ENCODE assay signal across 21 cellular contexts in genomic region chr14:105365101-105365500, GRCh38. TPM values are rescaled to one million over a fixed set of nuclear protein-coding genes. Genes with fewer than 3 reads are reported as not detected.
"Had no signal": no experiment of that assay in that cellular context is flagged by ENCODE, and none has a peak within 500 bp of the region (broad histone marks: within the 10 kb centered on the region; RNA-seq: fewer than 3 reads in every experiment).

No MANE protein-coding gene starts in this region.

- H3K27ac Mint-ChIP-seq: memory B cell, naive B cell, nephron had no signal

- H3K4me3 ChIP-seq: hepatocyte, lower lobe of right lung had no signal

- H3K27ac ChIP-seq: hepatocyte, left ventricle myocardium inferior, lower lobe of right lung, parathyroid adenoma, prostate gland, skin epidermis, stomach had no signal

- DNase-seq: cortex of kidney; dorsolateral prefrontal cortex; effector CD8-positive, alpha-beta T cell; foreskin melanocyte; head of caudate nucleus; kidney; left cardiac atrium; left ventricle myocardium inferior; midbrain; naive B cell; stimulated activated CD4-positive, alpha-beta T cell treated with anti-CD3 and anti-CD28 coated beads, Interleukin-2, amount 100 ng/mL, for 24 hours; stimulated activated CD4-positive, alpha-beta T cell treated with anti-CD3 and anti-CD28 coated beads, Interleukin-4, amount 100 ng/mL, for 4 hours; stomach had no signal

- H3K9ac ChIP-seq: parathyroid adenoma had no signal

- H3K27me3 Mint-ChIP-seq: memory B cell, naive B cell had no signal

- H3K79me2 ChIP-seq: hepatocyte had no signal

- H3K4me1 Mint-ChIP-seq: nephron had no signal

- H3K4me1 ChIP-seq: parathyroid adenoma, prostate gland had no signal

- H3K9me3 ChIP-seq: left ventricle myocardium inferior, lower lobe of right lung, prostate gland, stomach had no signal

- H3K4me3 Mint-ChIP-seq: memory B cell, nephron had no signal

- H3K9me3 Mint-ChIP-seq: memory B cell, naive B cell, nephron had no signal

- H2AFZ ChIP-seq: hepatocyte, parathyroid adenoma had no signal

- H3K27me3 ChIP-seq: dorsolateral prefrontal cortex, hepatocyte, stomach had no signal

- ATAC-seq: sciatic nerve had no signal

RNA-seq across cellular contexts. Expression of gene TEX22, which starts 33.2 kb away (rescaled TPM):
- total RNA-seq: hepatocyte had no signal
